ENCODE assay signal across 21 cellular contexts in the genomic region with DNA sequence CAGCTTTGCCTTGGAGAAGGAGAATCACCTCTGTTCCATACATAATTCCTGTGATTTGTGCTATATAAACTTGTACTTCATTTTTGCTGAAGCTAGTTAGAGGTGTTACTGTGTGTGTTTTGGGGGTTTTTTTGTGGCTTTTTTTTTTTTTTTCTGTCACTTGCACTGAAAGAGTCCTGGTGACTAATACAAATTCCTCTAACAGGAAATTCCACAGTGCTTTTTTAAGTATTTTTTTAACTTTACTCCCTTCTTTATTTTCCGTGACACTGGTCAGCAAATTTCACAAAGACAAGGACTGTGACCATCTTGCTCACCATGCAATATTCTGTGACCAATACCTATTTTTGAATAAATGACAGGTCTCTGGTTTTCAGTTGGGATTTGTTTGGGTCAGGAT.
DNase-seq lines count a peak whose midpoint lies in the region; ATAC-seq, FAIRE-seq and TF ChIP-seq lines count a peak whose summit lies in the region.
"Had no signal": no experiment of that assay in that cellular context is flagged by ENCODE, and none has a peak within 500 bp of the region (broad histone marks: within the 10 kb centered on the region; RNA-seq: fewer than 3 reads in every experiment).

No MANE protein-coding gene starts in this region.

- no peaks in the 10 kb centered on the region for H3K36me3 ChIP-seq in bronchial epithelial cell (ENCODE audit: control insufficient read depth, insufficient read depth, low read length)
- H3K36me3 ChIP-seq: BLaER1 treated with 17β-estradiol and CSF1 and Interleukin-3, amounts not matched to agents 10 nM and 100 nM; MG63; thyroid gland had no signal

- H3K4me3 ChIP-seq in bronchial epithelial cell (ENCODE audit: low read depth, low read length): no peak overlapping the region
- H3K4me3 ChIP-seq: BLaER1 treated with 17β-estradiol and CSF1 and Interleukin-3, amounts not matched to agents 10 nM and 100 nM; MG63; psoas muscle; thyroid gland had no signal

- no peak for ATAC-seq in HG03565 (IDR thresholded peaks at IDR 0.05; ENCODE audit: unreplicated experiment)
- ATAC-seq: psoas muscle; stimulated activated effector memory CD8-positive, alpha-beta T cell treated with anti-CD3 and anti-CD28 coated beads, Interleukin-12 subunit alpha, Interleukin-12 subunit beta, amount 100 ng/mL, for 72 hours had no signal

- TF ChIP-seq CTCF in bronchial epithelial cell (IDR thresholded peaks at IDR 0.05; ENCODE audit: insufficient read depth, low read length, severe bottlenecking): no peak

- DNase-seq in Caki2 (ENCODE audit: low read depth) (peak; percentile 86), HS-5 (ENCODE audit: low read depth) (peak; percentile 22), bronchial epithelial cell (ENCODE audit: low read depth) (peak; percentile 50), lung microvascular endothelial cell (ENCODE audit: low read depth in 2 of 2) (peak; percentile 22 to 76), AG08396 (ENCODE audit: low spot score) (no peak), SW480 (ENCODE audit: low spot score) (no peak), NCI-H1436 treated with DMSO at 0.1 percent for 48 hours (lab: John Stamatoyannopoulos, UW) (no peak)
- DNase-seq: activated CD4-positive, CD25-positive, alpha-beta regulatory T cell; activated effector memory CD4-positive, alpha-beta T cell treated with anti-CD3 and anti-CD28 coated beads, Interleukin-2, amount 50 U/mL, for 16 hours; DMS79; head of caudate nucleus; MG63; NCI-H1694 treated with DMSO at 0.1 percent for 48 hours; psoas muscle; Right ventricle myocardium superior; stimulated activated CD4-positive, alpha-beta T cell treated with anti-CD3 and anti-CD28 coated beads, Interleukin-12 subunit alpha, Interleukin-12 subunit beta, amount 100 ng/mL, for 4 hours; T-helper 2 cell; thyroid gland had no signal

- no peaks in the 10 kb centered on the region for H3K27me3 ChIP-seq in bronchial epithelial cell (ENCODE audit: control insufficient read depth, insufficient read depth, low read length)
- H3K27me3 ChIP-seq: BLaER1 treated with 17β-estradiol and CSF1 and Interleukin-3, amounts not matched to agents 10 nM and 100 nM; MG63; thyroid gland had no signal

- in situ Hi-C loops in Caki2 (cut with HindIII; ENCODE audit: low pct_unique_long_range_greater_than_20kb, low sequenced_read_pairs): no loop called here

- no peak for FAIRE-seq in bronchial epithelial cell (lab: Jason Lieb, UNC)

Comparison
In these comparisons a context has a peak if more than half of its experiments do, and no peak if none do; other contexts are left out.
1. DNase-seq: peak in Caki2 (single experiment), HS-5 (single experiment), bronchial epithelial cell (single experiment) and lung microvascular endothelial cell (2 of 2); none in AG08396 (single experiment), SW480 (single experiment) and NCI-H1436 treated with DMSO at 0.1 percent for 48 hours (single experiment).